Comparison of ENCODE assay signal across 8 cellular contexts in genomic region chr18:9951022-9951859, GRCh38. TPM values are rescaled to one million over a fixed set of nuclear protein-coding genes. Genes with fewer than 3 reads are reported as not detected.
DNase-seq lines count a peak whose midpoint lies in the region; ATAC-seq and TF ChIP-seq lines count a peak whose summit lies in the region.

No MANE protein-coding gene starts in this region.

- no peaks in the 10 kb centered on the region for H3K27me3 ChIP-seq in endodermal cell (ENCODE audit: control insufficient read depth, insufficient read depth, low read length, poor library complexity, severe bottlenecking)

- H3K9ac ChIP-seq in endodermal cell (ENCODE audit: extremely low read depth, low read length, poor library complexity, severe bottlenecking): no peak overlapping the region

- WGBS in endodermal cell (ENCODE audit: insufficient coverage in 1 of 2, insufficient read length in 1 of 2), 2 experiments: 83 to 86% methylated on average over 4 to 9 of the region's 9 CpGs

- peaks cover 2% of the 10 kb centered on the region for H3K4me1 Mint-ChIP-seq in endodermal cell

- H3K9me3 Mint-ChIP-seq in endodermal cell: no peaks in the 10 kb centered on the region

- peak overlapping the region; percentile 65 for H3K27ac Mint-ChIP-seq in endodermal cell

- no peak overlapping the region for H3K4me3 Mint-ChIP-seq in endodermal cell

- peak; percentile 58 for ATAC-seq in HG03378 (IDR thresholded peaks at IDR 0.05; ENCODE audit: unreplicated experiment)
- no peak for ATAC-seq in HG02610 (IDR thresholded peaks at IDR 0.05; ENCODE audit: unreplicated experiment)
- ATAC-seq in GM21526 (IDR thresholded peaks at IDR 0.05; ENCODE audit: low FRiP score, unreplicated experiment): no peak

- DNase-seq in EH (ENCODE audit: low read depth) (peak; percentile 72), RPMI8226 (peak; percentile 27), endodermal cell (peak; percentile 78), midbrain (lab: John Stamatoyannopoulos, UW) (peak; percentile 57)
- no peak for DNase-seq in activated CD4-positive, CD25-positive, alpha-beta regulatory T cell (lab: John Stamatoyannopoulos, UW)

- peak; percentile 92 for TF ChIP-seq CTCF in endodermal cell (conservative IDR thresholded peaks at IDR 0.05)

- H3K36me3 Mint-ChIP-seq in endodermal cell (ENCODE audit: low read depth): peaks cover 34% of the 10 kb centered on the region

- H3K4me3 ChIP-seq in endodermal cell (ENCODE audit: low read length): no peak overlapping the region

- no peaks in the 10 kb centered on the region for H3K4me1 ChIP-seq in endodermal cell (ENCODE audit: control insufficient read depth, insufficient read depth, low read length)

- peaks cover 72% of the 10 kb centered on the region for H3K36me3 ChIP-seq in endodermal cell (ENCODE audit: control insufficient read depth, insufficient read depth, low read length)

- H3K27me3 Mint-ChIP-seq in endodermal cell (ENCODE audit: insufficient read depth): no peaks in the 10 kb centered on the region

- H3K27ac ChIP-seq in endodermal cell (ENCODE audit: low read depth, low read length): no peak overlapping the region

- no peaks in the 10 kb centered on the region for H3K9me3 ChIP-seq in endodermal cell (ENCODE audit: control insufficient read depth, low read length)

RNA-seq across cellular contexts. Expression of gene VAPA, which starts 37.4 kb away (rescaled TPM):
- 100 to 1,000 TPM; 122 to 168 TPM for total RNA-seq in endodermal cell
- 166 TPM for polyA plus RNA-seq in endodermal cell (2013, experiment 1 of 2)
- 158 TPM for polyA plus RNA-seq in endodermal cell (2013, experiment 2 of 2)

Comparison
In these comparisons a context has a peak if more than half of its experiments do, and no peak if none do; other contexts are left out.
1. DNase-seq: peak in EH (single experiment), RPMI8226 (single experiment), endodermal cell (single experiment) and midbrain (single experiment); none in activated CD4-positive, CD25-positive, alpha-beta regulatory T cell (0 of 4).